13 cellular contexts compared by ENCODE assay signal in genomic region chr11:75851203-75851602, GRCh38. TPM values are rescaled to one million over a fixed set of nuclear protein-coding genes. Genes with fewer than 3 reads are reported as not detected.
DNase-seq lines count a peak whose midpoint lies in the region; ATAC-seq, FAIRE-seq and TF ChIP-seq lines count a peak whose summit lies in the region.
"Had no signal": no experiment of that assay in that cellular context is flagged by ENCODE, and none has a peak within 500 bp of the region (broad histone marks: within the 10 kb centered on the region; RNA-seq: fewer than 3 reads in every experiment).

No MANE protein-coding gene starts in this region.

- H4K20me1 ChIP-seq in K562 (replicated peaks; ENCODE audit: control insufficient read depth, insufficient read depth, low read length) (peaks cover 4% of the 10 kb centered on the region; the same call in 1 of the 2 replicates), smooth muscle cell (ENCODE audit: low read depth) (peaks cover 36% of the 10 kb centered on the region)

- no peak for TF ChIP-seq EP300 in K562 (IDR thresholded peaks at IDR 0.05; ENCODE audit: low read length)

- POLR2A ChIA-PET in K562 (lab: Yijun Ruan, JAX), result interaction anchor here (0.7 to 1.1 kb wide), 4 partner anchors 9 to 23 kb away, joined by 3 to 4 read pairs (median 4); no protein-coding TSS in a partner anchor

- FAIRE-seq in K562 (lab: Jason Lieb, UNC), result no peak
- FAIRE-seq: bronchial epithelial cell had no signal

- TF ChIP-seq CTCF in K562 (IDR thresholded peaks at IDR 0.05 in 2 of 3, conservative IDR thresholded peaks at IDR 0.05 in 1 of 3; ENCODE audit: insufficient read depth in 2 of 3, low read depth in 1 of 3, low read length in 3 of 3), result no peak
- no peak for TF ChIP-seq CTCF in smooth muscle cell (IDR thresholded peaks at IDR 0.05; ENCODE audit: borderline replicate concordance, insufficient read depth, poor library complexity, severe bottlenecking)

- TF ChIP-seq POLR2A in K562 (conservative IDR thresholded peaks at IDR 0.05), result no peak

- CTCF ChIA-PET in K562 (lab: Yijun Ruan, JAX; ENCODE audit: low intra/inter-chr PET ratio), result no interaction called here

- H3K4me1 ChIP-seq in K562 (replicated peaks in 1 of 2; ENCODE audit: control insufficient read depth in 2 of 2, insufficient read depth in 2 of 2, low read length in 2 of 2) (peaks cover 0 to 17% of the 10 kb centered on the region in 2 experiments; a peak in 3 of 5 replicates), smooth muscle cell (ENCODE audit: low read depth) (peaks cover 11% of the 10 kb centered on the region)

- no peak overlapping the region for H2AFZ ChIP-seq in K562 (ENCODE audit: low read depth, low read length)
- no peak overlapping the region for H2AFZ ChIP-seq in smooth muscle cell (ENCODE audit: low read depth)

- no peaks in the 10 kb centered on the region for H3K9me1 ChIP-seq in K562 (ENCODE audit: control insufficient read depth, insufficient read depth, low read length)

- intact Hi-C loops in K562 (cut with micrococcal nuclease) (no loop called here), left cardiac atrium (cut with DNase I) (no loop called here)

- H3K36me3 ChIP-seq in K562 (ENCODE audit: control insufficient read depth, insufficient read depth, low read length), result peaks cover 18% of the 10 kb centered on the region; the same call in 1 of the 3 replicates
- H3K36me3 ChIP-seq in smooth muscle cell (ENCODE audit: low read depth), result no peaks in the 10 kb centered on the region

- H3K27ac ChIP-seq in K562 (ENCODE audit: extremely low read depth, low read depth, low read length) (peak overlapping the region; percentile 11; the same call in 1 of the 3 replicates), smooth muscle cell (ENCODE audit: low read depth) (peak overlapping the region; percentile 27)
- H3K27ac ChIP-seq: WERI-Rb-1 had no signal

- no peak overlapping the region for H3K4me3 ChIP-seq in K562
- no peak overlapping the region for H3K4me3 ChIP-seq in smooth muscle cell

- H3F3A ChIP-seq in smooth muscle cell (ENCODE audit: low read depth), result no peaks in the 10 kb centered on the region

- ATAC-seq in K562 (0 out of 3 replicates have a peak, but pooled peaks have one; percentile 47), left cardiac atrium (peak; percentile 79 to 81)

- 13% methylated on average over 1 of the region's 1 CpG for WGBS in K562 (ENCODE audit: insufficient coverage, low coverage, missing lambda C conversion rate)
- WGBS in smooth muscle cell (ENCODE audit: low lambda C conversion rate), result 63% methylated on average over 1 of the region's 1 CpG

- in situ Hi-C loops in G401 (cut with HindIII; ENCODE audit: low sequenced_read_pairs), result no loop called here
- in situ Hi-C loops in K562 (cut with MboI), result loop anchor here (25.0 kb wide), 1 partner anchor 414 kb away; the partner anchor contains the start of gene KLHL35

- H3K9ac ChIP-seq in K562 (ENCODE audit: insufficient read depth in 1 of 2, low read depth in 2 of 2, low read length in 2 of 2) (no peak overlapping the region), smooth muscle cell (ENCODE audit: low read depth) (no peak overlapping the region)

- no peak for TF ChIP-seq RAD21 in K562 (CRISPR knock-in tag; conservative IDR thresholded peaks at IDR 0.05 in 1 of 2, IDR thresholded peaks at IDR 0.05 in 1 of 2)

- BruUV-seq in K562 (replicated peaks; lab: Mats Ljungman, UMichigan), result no TSS peak

- H3K27me3 ChIP-seq in K562 (ENCODE audit: control insufficient read depth in 2 of 2, insufficient read depth in 2 of 2, low read length in 2 of 2) (no peaks in the 10 kb centered on the region), smooth muscle cell (ENCODE audit: low read depth) (no peaks in the 10 kb centered on the region)

- DNase-seq in G401 (ENCODE audit: low spot score) (peak; percentile 58), K562 (ENCODE audit: extremely low read depth in 1 of 4, low spot score in 3 of 4) (no peak), left cardiac atrium (no peak), smooth muscle cell (lab: John Stamatoyannopoulos, UW; ENCODE audit: unreplicated experiment) (no peak), COLO829 (ENCODE audit: low spot score) (no peak), NCI-H524 (lab: John Stamatoyannopoulos, UW) (no peak), dedifferentiated amniotic fluid mesenchymal stem cell (ENCODE audit: extremely low spot score) (no peak), cerebellar nuclear complex (lab: John Stamatoyannopoulos, UW) (no peak)
- DNase-seq: activated T-cell treated with anti-CD3 and anti-CD28 coated beads, Interleukin-2, amount 50 U/mL, for 1 hour; NCI-H446; retina; WERI-Rb-1 had no signal

- H3K79me2 ChIP-seq in K562 (ENCODE audit: control insufficient read depth, insufficient read depth, low read length), result peaks cover 32% of the 10 kb centered on the region
- H3K79me2 ChIP-seq in smooth muscle cell (ENCODE audit: low read depth), result peaks cover 10% of the 10 kb centered on the region

- no peak overlapping the region for H3K4me2 ChIP-seq in K562 (ENCODE audit: insufficient read depth, low read length)
- no peak overlapping the region for H3K4me2 ChIP-seq in smooth muscle cell

- H3K9me3 ChIP-seq in K562 (replicated peaks; ENCODE audit: control insufficient read depth, insufficient read depth, low read depth, low read length) (no peaks in the 10 kb centered on the region), smooth muscle cell (replicated peaks; ENCODE audit: low read depth) (no peaks in the 10 kb centered on the region)

TF ChIP-seq in K562, 482 proteins besides CTCF, POLR2A, EP300 and RAD21:
- TF ChIP-seq DPF2 (IDR thresholded peaks at IDR 0.05) (0 out of 2 replicates have a peak, but pooled peaks have one; percentile 19), CBFA2T3 (IDR thresholded peaks at IDR 0.05) (peak; percentile 26), SMAD2 (IDR thresholded peaks at IDR 0.05; ENCODE audit: low read depth, low read length) (no peak), ZKSCAN3 (CRISPR knock-in tag; IDR thresholded peaks at IDR 0.05) (no peak), JUND (IDR thresholded peaks at IDR 0.05; ENCODE audit: borderline replicate concordance, low read depth, low read length) (0 out of 2 replicates have a peak, but pooled peaks have one; percentile 4), JUND (tag; IDR thresholded peaks at IDR 0.05; ENCODE audit: borderline replicate concordance, low read depth, low read length) (no peak), MECOM (CRISPR knock-in tag; IDR thresholded peaks at IDR 0.05) (no peak), HMBOX1 (IDR thresholded peaks at IDR 0.05) (peak; percentile 77; the same call in 1 of the 2 replicates)

RNA-seq across cellular contexts. Expression of gene UVRAG, which starts 36.2 kb away (rescaled TPM):
- 10.1 and 12.3 TPM in 2 replicates for total RNA-seq in G401 (2014; rRNA removed; shearing (Covaris generic))
- total RNA-seq in K562 (2011; cell fraction: chromatin; rRNA removed; ENCODE audit: low replicate concordance), result 37.0 and 117 TPM in 2 replicates
- total RNA-seq in K562 (2011; cell fraction: nucleolus; rRNA removed), result 12.7 and 16.6 TPM in 2 replicates
- 46.7 and 79.5 TPM in 2 replicates for total RNA-seq in K562 (2011; cell fraction: nucleoplasm; rRNA removed)
- 10.5 and 12.3 TPM in 2 replicates for total RNA-seq in K562 (2014; rRNA removed)
- 17.6 and 21.0 TPM in 2 replicates for total RNA-seq in K562 (2014; rRNA removed; fragmentation: Illumina TruSeq; extraction: Trizol)
- total RNA-seq in K562 (2015; rRNA removed; fragmentation: Illumina TruSeq; extraction: Trizol), result 15.8 and 17.8 TPM in 2 replicates
- total RNA-seq in K562 (2021), result 16.0 TPM in 2 replicates
- 10.2 and 12.4 TPM in 2 replicates for polyA plus RNA-seq in K562 (2011; rRNA removed)
- 5.0 and 6.4 TPM in 2 replicates for polyA plus RNA-seq in K562 (2011; cell fraction: cytosol; rRNA removed)
- 10.7 and 13.0 TPM in 2 replicates for polyA plus RNA-seq in K562 (2011; cell fraction: nucleus; rRNA removed)
- polyA plus RNA-seq in K562 (2012), result 10.5 and 10.6 TPM in 2 replicates
- 11.0 and 13.8 TPM in 2 replicates for polyA plus RNA-seq in K562 (2014; fragmentation: Illumina TruSeq; extraction: Trizol)
- polyA plus RNA-seq in K562 (2014; fragmentation: Nextera tagmentation; extraction: Ambion mirVana), result 1 to 10 TPM; 3.1 to 5.2 TPM
- polyA plus RNA-seq in K562 (2014; rRNA removed), result 9.2 and 9.4 TPM in 2 replicates
- 32.2 and 40.2 TPM in 2 replicates for polyA minus RNA-seq in K562 (2011; rRNA and poly(A)+ RNA removed)
- polyA minus RNA-seq in K562 (2011; cell fraction: cytosol; rRNA and poly(A)+ RNA removed), result 6.5 and 6.9 TPM in 2 replicates
- polyA minus RNA-seq in K562 (2011; cell fraction: nucleus; rRNA and poly(A)+ RNA removed), result 31.5 and 58.0 TPM in 2 replicates
- total RNA-seq in left cardiac atrium, result 10 to 100 TPM; 13.9 to 17.7 TPM
- 20.2 and 22.6 TPM in 2 replicates for total RNA-seq in smooth muscle cell
- polyA plus RNA-seq in smooth muscle cell, result 12.9 and 18.1 TPM in 2 replicates
